1 cellular context compared by ENCODE assay signal in the genomic region with DNA sequence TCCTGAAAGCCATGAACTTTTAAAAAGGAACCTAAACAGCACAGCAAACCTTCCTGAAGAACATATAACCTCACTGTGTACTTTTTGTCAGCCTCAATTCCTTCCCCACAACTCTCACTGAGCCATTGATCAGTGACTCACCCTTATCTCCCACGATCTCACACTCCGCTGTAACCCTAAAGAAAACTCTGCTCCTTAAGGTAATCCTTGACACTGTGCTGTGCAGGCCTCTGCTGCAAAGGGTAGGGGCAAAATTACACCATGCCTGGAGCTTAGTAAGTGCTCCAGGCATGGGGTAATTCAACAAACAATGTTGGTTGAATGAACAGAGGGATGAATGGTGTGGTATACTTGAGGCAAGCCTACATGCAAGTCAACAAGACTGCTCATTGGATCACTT.
TF ChIP-seq lines count a peak whose summit lies in the region.

No MANE protein-coding gene starts in this region.

TF ChIP-seq in HepG2, 621 proteins besides CTCF, POLR2A, EP300 and RAD21 (continued from another document):
- no peak for TF ChIP-seq MZF1 (CRISPR knock-in tag; IDR thresholded peaks at IDR 0.05; ENCODE audit: borderline replicate concordance)
- TF ChIP-seq MLLT10 (CRISPR knock-in tag; IDR thresholded peaks at IDR 0.05): no peak
- TF ChIP-seq ZNF124 (CRISPR knock-in tag; IDR thresholded peaks at IDR 0.05): no peak
- no peak for TF ChIP-seq ZNF136 (CRISPR knock-in tag; IDR thresholded peaks at IDR 0.05; ENCODE audit: low read depth)
- TF ChIP-seq GFI1 (CRISPR knock-in tag; IDR thresholded peaks at IDR 0.05; ENCODE audit: borderline replicate concordance): no peak
- TF ChIP-seq, protein P1, sequence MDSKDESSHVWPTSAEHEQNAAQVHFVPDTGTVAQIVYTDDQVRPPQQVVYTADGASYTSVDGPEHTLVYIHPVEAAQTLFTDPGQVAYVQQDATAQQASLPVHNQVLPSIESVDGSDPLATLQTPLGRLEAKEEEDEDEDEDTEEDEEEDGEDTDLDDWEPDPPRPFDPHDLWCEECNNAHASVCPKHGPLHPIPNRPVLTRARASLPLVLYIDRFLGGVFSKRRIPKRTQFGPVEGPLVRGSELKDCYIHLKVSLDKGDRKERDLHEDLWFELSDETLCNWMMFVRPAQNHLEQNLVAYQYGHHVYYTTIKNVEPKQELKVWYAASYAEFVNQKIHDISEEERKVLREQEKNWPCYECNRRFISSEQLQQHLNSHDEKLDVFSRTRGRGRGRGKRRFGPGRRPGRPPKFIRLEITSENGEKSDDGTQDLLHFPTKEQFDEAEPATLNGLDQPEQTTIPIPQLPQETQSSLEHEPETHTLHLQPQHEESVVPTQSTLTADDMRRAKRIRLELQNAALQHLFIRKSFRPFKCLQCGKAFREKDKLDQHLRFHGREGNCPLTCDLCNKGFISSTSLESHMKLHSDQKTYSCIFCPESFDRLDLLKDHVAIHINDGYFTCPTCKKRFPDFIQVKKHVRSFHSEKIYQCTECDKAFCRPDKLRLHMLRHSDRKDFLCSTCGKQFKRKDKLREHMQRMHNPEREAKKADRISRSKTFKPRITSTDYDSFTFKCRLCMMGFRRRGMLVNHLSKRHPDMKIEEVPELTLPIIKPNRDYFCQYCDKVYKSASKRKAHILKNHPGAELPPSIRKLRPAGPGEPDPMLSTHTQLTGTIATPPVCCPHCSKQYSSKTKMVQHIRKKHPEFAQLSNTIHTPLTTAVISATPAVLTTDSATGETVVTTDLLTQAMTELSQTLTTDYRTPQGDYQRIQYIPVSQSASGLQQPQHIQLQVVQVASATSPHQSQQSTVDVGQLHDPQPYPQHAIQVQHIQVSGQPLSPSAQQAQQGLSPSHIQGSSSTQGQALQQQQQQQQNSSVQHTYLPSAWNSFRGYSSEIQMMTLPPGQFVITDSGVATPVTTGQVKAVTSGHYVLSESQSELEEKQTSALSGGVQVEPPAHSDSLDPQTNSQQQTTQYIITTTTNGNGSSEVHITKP (CRISPR knock-in tag; IDR thresholded peaks at IDR 0.05; ENCODE audit: low read depth): no peak
- no peak for TF ChIP-seq ZNF674 (CRISPR knock-in tag; IDR thresholded peaks at IDR 0.05; ENCODE audit: low read depth)
TF ChIP-seq in HepG2: peak in this region for 0.
